10 cellular contexts compared by ENCODE assay signal in genomic region chr7:2982831-2983230, GRCh38.
DNase-seq lines count a peak whose midpoint lies in the region; ATAC-seq and TF ChIP-seq lines count a peak whose summit lies in the region.
"Had no signal": no experiment of that assay in that cellular context is flagged by ENCODE, and none has a peak within 500 bp of the region (broad histone marks: within the 10 kb centered on the region; RNA-seq: fewer than 3 reads in every experiment).

No MANE protein-coding gene starts in this region.

- peaks cover 84% of the 10 kb centered on the region for H3K4me1 Mint-ChIP-seq in activated naive CD8-positive, alpha-beta T cell treated with anti-CD3 and anti-CD28 coated beads, Interleukin-2, amount 50 U/mL, for 24 hours
- H3K4me1 Mint-ChIP-seq in type B pancreatic cell (ENCODE audit: unreplicated experiment) = peaks cover 4% of the 10 kb centered on the region

- peak overlapping the region; percentile 87 for H3K27ac Mint-ChIP-seq in activated naive CD8-positive, alpha-beta T cell treated with anti-CD3 and anti-CD28 coated beads, Interleukin-2, amount 50 U/mL, for 24 hours
- H3K27ac Mint-ChIP-seq in type B pancreatic cell = no peak overlapping the region

- H3K36me3 Mint-ChIP-seq in activated naive CD8-positive, alpha-beta T cell treated with anti-CD3 and anti-CD28 coated beads, Interleukin-2, amount 50 U/mL, for 24 hours (ENCODE audit: low read depth) = peaks cover 31% of the 10 kb centered on the region
- peaks cover 3% of the 10 kb centered on the region for H3K36me3 Mint-ChIP-seq in type B pancreatic cell

- no peaks in the 10 kb centered on the region for H3K27me3 Mint-ChIP-seq in activated naive CD8-positive, alpha-beta T cell treated with anti-CD3 and anti-CD28 coated beads, Interleukin-2, amount 50 U/mL, for 24 hours
- peaks cover 6% of the 10 kb centered on the region for H3K27me3 Mint-ChIP-seq in type B pancreatic cell

- intact Hi-C loops in Right ventricle myocardium inferior (cut with DNase I) = no loop called here

- ATAC-seq in activated naive CD8-positive, alpha-beta T cell treated with anti-CD3 and anti-CD28 coated beads, Interleukin-2, amount 50 U/mL, for 24 hours = peak; percentile 20
- ATAC-seq in HG02938 (IDR thresholded peaks at IDR 0.05; ENCODE audit: unreplicated experiment) (no peak), Right ventricle myocardium inferior (no peak), HG03439 (IDR thresholded peaks at IDR 0.05; ENCODE audit: unreplicated experiment) (no peak)

- DNase-seq in GM20000 (ENCODE audit: low spot score) = peak; percentile 30
- peak; percentile 79 for DNase-seq in activated CD8-positive, alpha-beta memory T cell treated with anti-CD3 and anti-CD28 coated beads for 24 hours
- peak; percentile 56 for DNase-seq in activated naive CD8-positive, alpha-beta T cell treated with anti-CD3 and anti-CD28 coated beads, Interleukin-2, amount 50 U/mL, for 24 hours
- peak; percentile 50 for DNase-seq in stimulated activated CD8-positive, alpha-beta memory T cell treated with anti-CD3 and anti-CD28 coated beads, Interleukin-12 subunit alpha, Interleukin-12 subunit beta, amount 100 ng/mL, for 1 hour (ENCODE audit: low read depth)
- no peak for DNase-seq in Right ventricle myocardium inferior (ENCODE audit: missing footprints)
- no peak for DNase-seq in type B pancreatic cell (ENCODE audit: extremely low spot score, unreplicated experiment)
- DNase-seq: occipital lobe, OCI-M1 had no signal

- H3K9me3 Mint-ChIP-seq in activated naive CD8-positive, alpha-beta T cell treated with anti-CD3 and anti-CD28 coated beads, Interleukin-2, amount 50 U/mL, for 24 hours = no peaks in the 10 kb centered on the region
- peaks cover 5% of the 10 kb centered on the region for H3K9me3 Mint-ChIP-seq in type B pancreatic cell

- TF ChIP-seq CTCF in GM20000 (IDR thresholded peaks at IDR 0.05; ENCODE audit: extremely low read depth, missing control alignments) (no peak), type B pancreatic cell (conservative IDR thresholded peaks at IDR 0.05) (no peak)

- peak overlapping the region; percentile 50 for H3K4me3 Mint-ChIP-seq in activated naive CD8-positive, alpha-beta T cell treated with anti-CD3 and anti-CD28 coated beads, Interleukin-2, amount 50 U/mL, for 24 hours
- no peak overlapping the region for H3K4me3 Mint-ChIP-seq in type B pancreatic cell

Comparison
In these comparisons a context has a peak if more than half of its experiments do, and no peak if none do; other contexts are left out.
1. DNase-seq: peak in GM20000 (single experiment), activated CD8-positive, alpha-beta memory T cell treated with anti-CD3 and anti-CD28 coated beads for 24 hours (single experiment), activated naive CD8-positive, alpha-beta T cell treated with anti-CD3 and anti-CD28 coated beads, Interleukin-2, amount 50 U/mL, for 24 hours (single experiment) and stimulated activated CD8-positive, alpha-beta memory T cell treated with anti-CD3 and anti-CD28 coated beads, Interleukin-12 subunit alpha, Interleukin-12 subunit beta, amount 100 ng/mL, for 1 hour (single experiment); none in Right ventricle myocardium inferior (single experiment) and type B pancreatic cell (single experiment).